In genomic region chr3:195994343-195994742, GRCh38 we compare ENCODE assay signal across 8 cellular contexts.
DNase-seq lines count a peak whose midpoint lies in the region; ATAC-seq and TF ChIP-seq lines count a peak whose summit lies in the region.
"Not testable (repeated sequence)": the region's sequence is repeated elsewhere in the genome, so short reads cannot be mapped to it uniquely, and the experiment has no call there.

No MANE protein-coding gene starts in this region.

- H3K27ac Mint-ChIP-seq in stimulated activated naive CD8-positive, alpha-beta T cell treated with anti-CD3 and anti-CD28 coated beads, Interleukin-15, amount 100 ng/mL, for 72 hours: not testable (repeated sequence)

- not testable (repeated sequence) for ATAC-seq in stimulated activated naive CD8-positive, alpha-beta T cell treated with anti-CD3 and anti-CD28 coated beads, Interleukin-15, amount 100 ng/mL, for 72 hours

- TF ChIP-seq RAD21 in liver (IDR thresholded peaks at IDR 0.05): peak; percentile 35 to 55

- H3F3A ChIP-seq in Loucy (ENCODE audit: low read depth): not testable (repeated sequence)

- peak; percentile 6 for DNase-seq in Caki2 (ENCODE audit: low read depth)
- peak; percentile 40 for DNase-seq in activated CD4-positive, alpha-beta T cell treated with anti-CD3 and anti-CD28 coated beads for 1 hour
- DNase-seq in activated naive CD4-positive, alpha-beta T cell treated with Interleukin-2 at 50 U/mL for 16 hours: peak; percentile 74
- peak; percentile 57 for DNase-seq in epithelial cell of esophagus (ENCODE audit: low read depth)
- peak; percentile 48 to 54 for DNase-seq in stimulated activated CD4-positive, alpha-beta T cell treated with anti-CD3 and anti-CD28 coated beads, Interleukin-12 subunit alpha, Interleukin-12 subunit beta, amount 100 ng/mL, for 24 hours (ENCODE audit: low read depth in 2 of 2)
- peak; percentile 53 to 67 for DNase-seq in stimulated activated naive CD8-positive, alpha-beta T cell treated with anti-CD3 and anti-CD28 coated beads, Interleukin-15, amount 100 ng/mL, for 72 hours

- H3K36me3 ChIP-seq in Loucy (ENCODE audit: insufficient read depth, low read length); liver (ENCODE audit: control insufficient read depth in 4 of 4, insufficient read depth in 3 of 4, low read depth in 1 of 4, low read length in 3 of 4): not testable (repeated sequence)

- H3K9me3 Mint-ChIP-seq in stimulated activated naive CD8-positive, alpha-beta T cell treated with anti-CD3 and anti-CD28 coated beads, Interleukin-15, amount 100 ng/mL, for 72 hours: not testable (repeated sequence)

- H3K27me3 ChIP-seq in Loucy (ENCODE audit: insufficient read depth, low read length, poor library complexity, severe bottlenecking); liver (ENCODE audit: control insufficient read depth in 4 of 4, insufficient read depth in 4 of 4, low read length in 3 of 4): not testable (repeated sequence)

- TF ChIP-seq CTCF in Loucy (conservative IDR thresholded peaks at IDR 0.05; ENCODE audit: low read length) (peak; percentile 33), epithelial cell of esophagus (IDR thresholded peaks at IDR 0.05; ENCODE audit: insufficient read depth, low read depth, low read length, missing control alignments) (peak; percentile 37), liver (IDR thresholded peaks at IDR 0.05; ENCODE audit: low read depth, low read length, missing input control) (peak; percentile 31)

- not testable (repeated sequence) for H3K4me1 ChIP-seq in Loucy (ENCODE audit: insufficient read depth, low read length, poor library complexity, severe bottlenecking); liver (ENCODE audit: control insufficient read depth in 4 of 4, insufficient read depth in 4 of 4, low read length in 3 of 4)

- H3K79me2 ChIP-seq in Loucy (ENCODE audit: insufficient read depth, low read length): peaks cover 16% of the 10 kb centered on the region; the same call in 1 of the 2 replicates

- H3K27me3 Mint-ChIP-seq in stimulated activated naive CD8-positive, alpha-beta T cell treated with anti-CD3 and anti-CD28 coated beads, Interleukin-15, amount 100 ng/mL, for 72 hours: not testable (repeated sequence)

- H3K4me1 Mint-ChIP-seq in stimulated activated naive CD8-positive, alpha-beta T cell treated with anti-CD3 and anti-CD28 coated beads, Interleukin-15, amount 100 ng/mL, for 72 hours: not testable (repeated sequence)

- H3K9ac ChIP-seq in Loucy (ENCODE audit: low read depth, low read length, poor library complexity, severe bottlenecking); liver (ENCODE audit: low read depth in 1 of 2, low read length in 2 of 2): not testable (repeated sequence)

- H3K27ac ChIP-seq in liver (ENCODE audit: low read depth in 1 of 2, low read length in 2 of 2): not testable (repeated sequence)

- not testable (repeated sequence) for H2AFZ ChIP-seq in Loucy (ENCODE audit: low read length)

- not testable (repeated sequence) for H3K4me3 Mint-ChIP-seq in stimulated activated naive CD8-positive, alpha-beta T cell treated with anti-CD3 and anti-CD28 coated beads, Interleukin-15, amount 100 ng/mL, for 72 hours

- H3K4me2 ChIP-seq in Loucy (ENCODE audit: low read depth, low read length, poor library complexity, severe bottlenecking): not testable (repeated sequence)

- in situ Hi-C loops in Caki2 (cut with HindIII; ENCODE audit: low pct_unique_long_range_greater_than_20kb, low sequenced_read_pairs): not testable (repeated sequence)

- not testable (repeated sequence) for H3K9me3 ChIP-seq in Loucy (ENCODE audit: insufficient read depth, low read depth, low read length); liver (ENCODE audit: control insufficient read depth in 4 of 4, low read length in 3 of 4)

- not testable (repeated sequence) for H3K9me2 ChIP-seq in Loucy (replicated peaks; ENCODE audit: low read depth, low read length)

- H3K4me3 ChIP-seq in Loucy (ENCODE audit: low read length, poor library complexity, severe bottlenecking); epithelial cell of esophagus (ENCODE audit: low read length); liver (ENCODE audit: low read depth in 1 of 3, low read length in 3 of 3): not testable (repeated sequence)

- WGBS in liver: 25% methylated on average over 14 of the region's 14 CpGs

- H4K20me1 ChIP-seq in Loucy (ENCODE audit: insufficient read depth, low read length, poor library complexity, severe bottlenecking): not testable (repeated sequence)

Comparison
In these comparisons a context has a peak if more than half of its experiments do, and no peak if none do; other contexts are left out.
1. DNase-seq: peak in every context shown above with its lines; median percentile 74 in activated naive CD4-positive, alpha-beta T cell treated with Interleukin-2 at 50 U/mL for 16 hours; 60 in stimulated activated naive CD8-positive, alpha-beta T cell treated with anti-CD3 and anti-CD28 coated beads, Interleukin-15, amount 100 ng/mL, for 72 hours; 57 in epithelial cell of esophagus; 51 in stimulated activated CD4-positive, alpha-beta T cell treated with anti-CD3 and anti-CD28 coated beads, Interleukin-12 subunit alpha, Interleukin-12 subunit beta, amount 100 ng/mL, for 24 hours; 40 in activated CD4-positive, alpha-beta T cell treated with anti-CD3 and anti-CD28 coated beads for 1 hour; 6 in Caki2.